In genomic region chr16:66127459-66128362, GRCh38 we compare ENCODE assay signal across 14 cellular contexts.
A peak's percentile ranks its signal among the peaks of the same experiment; 100 is the strongest.
DNase-seq lines count a peak whose midpoint lies in the region; ATAC-seq, FAIRE-seq and TF ChIP-seq lines count a peak whose summit lies in the region.
"Had no signal": no experiment of that assay in that cellular context is flagged by ENCODE, and none has a peak within 500 bp of the region (broad histone marks: within the 10 kb centered on the region; RNA-seq: fewer than 3 reads in every experiment).

No MANE protein-coding gene starts in this region.

- no peak overlapping the region for H3K27ac ChIP-seq in right cardiac atrium (ENCODE audit: low read length)
- no peak overlapping the region for H3K27ac ChIP-seq in psoas muscle
- H3K27ac ChIP-seq: uterus had no signal

- no peaks in the 10 kb centered on the region for H3K4me1 Mint-ChIP-seq in activated T-helper 17 cell treated with anti-CD3 and anti-CD28 coated beads, Interleukin-2, amount 50 U/mL, for 72 hours
- H3K4me1 Mint-ChIP-seq: activated CD4-positive, alpha-beta T cell treated with anti-CD3 and anti-CD28 coated beads, Interleukin-2, amount 10 ng/mL, durations not matched to agents 24 days and 14 days had no signal

- TF ChIP-seq CTCF in psoas muscle (IDR thresholded peaks at IDR 0.05) = no peak

- DNase-seq in GM12892 (ENCODE audit: insufficient read length) (no peak), UCSD-AML1 (lab: John Stamatoyannopoulos, UW; ENCODE audit: unreplicated experiment) (peak; percentile 35), right cardiac atrium (peak; percentile 55 to 75 (median 74)), psoas muscle (peak; percentile 21 to 64), OCI-M1 (lab: John Stamatoyannopoulos, UW) (no peak)
- DNase-seq: activated CD4-positive, alpha-beta T cell treated with anti-CD3 and anti-CD28 coated beads, Interleukin-2, amount 10 ng/mL, durations not matched to agents 24 days and 14 days; activated naive CD4-positive, alpha-beta T cell treated with Interleukin-2 at 50 U/mL for 16 hours; mucosa of descending colon; MV-4-11 had no signal

- H3K36me3 Mint-ChIP-seq in activated T-helper 17 cell treated with anti-CD3 and anti-CD28 coated beads, Interleukin-2, amount 50 U/mL, for 72 hours (ENCODE audit: low read depth) = no peaks in the 10 kb centered on the region

- H3K4me3 ChIP-seq in right cardiac atrium (ENCODE audit: low read length) = no peak overlapping the region
- no peak overlapping the region for H3K4me3 ChIP-seq in psoas muscle
- H3K4me3 ChIP-seq: mucosa of descending colon, uterus had no signal

- peak; percentile 44 for FAIRE-seq in GM12892 (lab: Jason Lieb, UNC)
- FAIRE-seq: colon had no signal

- TF ChIP-seq POLR2A in GM12892 (IDR thresholded peaks at IDR 0.05; ENCODE audit: low read depth, low read length) = no peak

- peak; percentile 70 to 89 for ATAC-seq in right cardiac atrium
- ATAC-seq in psoas muscle = no peak
- ATAC-seq in activated T-helper 17 cell treated with anti-CD3 and anti-CD28 coated beads, Interleukin-2, amount 50 U/mL, for 72 hours (replicated peaks) = no peak
- ATAC-seq in GM21529 (IDR thresholded peaks at IDR 0.05; ENCODE audit: unreplicated experiment) = no peak
- no peak for ATAC-seq in GM21825 (IDR thresholded peaks at IDR 0.05; ENCODE audit: unreplicated experiment)
- ATAC-seq: mucosa of descending colon had no signal

- 22% methylated on average over 26 of the region's 26 CpGs for WGBS in right cardiac atrium
- 42 to 55% (median 54%) methylated on average over 26 of the region's 26 CpGs for WGBS in psoas muscle, 3 donors

- H3K27ac Mint-ChIP-seq in activated T-helper 17 cell treated with anti-CD3 and anti-CD28 coated beads, Interleukin-2, amount 50 U/mL, for 72 hours = no peak overlapping the region
- H3K27ac Mint-ChIP-seq: activated CD4-positive, alpha-beta T cell treated with anti-CD3 and anti-CD28 coated beads, Interleukin-2, amount 10 ng/mL, durations not matched to agents 24 days and 14 days had no signal

- H3K27me3 ChIP-seq in right cardiac atrium (ENCODE audit: control insufficient read depth, insufficient read depth) (no peaks in the 10 kb centered on the region), psoas muscle (ENCODE audit: insufficient read depth in 3 of 3, low read length in 2 of 3) (peaks cover 0 to 10% (median 0%) of the 10 kb centered on the region in 3 donors)
- H3K27me3 ChIP-seq: uterus had no signal

- intact Hi-C loops in right cardiac atrium (cut with DNase I) = no loop called here
- intact Hi-C loops in psoas muscle (cut with DNase I) = loop anchor here in 1 of 2 donors (10.0 kb wide), 1 partner anchor 63 kb away; no protein-coding TSS in a partner anchor

- H3K36me3 ChIP-seq in psoas muscle (ENCODE audit: insufficient read depth in 1 of 2, low read depth in 1 of 2) = no peaks in the 10 kb centered on the region
- H3K36me3 ChIP-seq: uterus had no signal

- no peak overlapping the region for H3K4me3 Mint-ChIP-seq in activated T-helper 17 cell treated with anti-CD3 and anti-CD28 coated beads, Interleukin-2, amount 50 U/mL, for 72 hours
- H3K4me3 Mint-ChIP-seq: activated CD4-positive, alpha-beta T cell treated with anti-CD3 and anti-CD28 coated beads, Interleukin-2, amount 10 ng/mL, durations not matched to agents 24 days and 14 days had no signal

- H3K4me1 ChIP-seq in right cardiac atrium (ENCODE audit: control insufficient read depth, insufficient read depth, low read length) = peaks cover 6% of the 10 kb centered on the region
- no peaks in the 10 kb centered on the region for H3K4me1 ChIP-seq in psoas muscle
- H3K4me1 ChIP-seq: uterus had no signal

- H3K9me3 ChIP-seq in right cardiac atrium (ENCODE audit: control insufficient read depth, low read length) (no peaks in the 10 kb centered on the region), psoas muscle (no peaks in the 10 kb centered on the region)
- H3K9me3 ChIP-seq: mucosa of descending colon, uterus had no signal

- H3K27me3 Mint-ChIP-seq in activated T-helper 17 cell treated with anti-CD3 and anti-CD28 coated beads, Interleukin-2, amount 50 U/mL, for 72 hours = peaks cover 43% of the 10 kb centered on the region

- no peaks in the 10 kb centered on the region for H3K9me3 Mint-ChIP-seq in activated T-helper 17 cell treated with anti-CD3 and anti-CD28 coated beads, Interleukin-2, amount 50 U/mL, for 72 hours
- H3K9me3 Mint-ChIP-seq: activated CD4-positive, alpha-beta T cell treated with anti-CD3 and anti-CD28 coated beads, Interleukin-2, amount 10 ng/mL, durations not matched to agents 24 days and 14 days had no signal

Comparison
In these comparisons a context has a peak if more than half of its experiments do, and no peak if none do; other contexts are left out.
1. DNase-seq: peak in UCSD-AML1 (single experiment), right cardiac atrium (3 of 3) and psoas muscle (2 of 2); none in GM12892 (single experiment) and OCI-M1 (single experiment).
2. ATAC-seq: peak in right cardiac atrium (2 of 2); none in psoas muscle (0 of 4), activated T-helper 17 cell treated with anti-CD3 and anti-CD28 coated beads, Interleukin-2, amount 50 U/mL, for 72 hours (single experiment), GM21529 (single experiment) and GM21825 (single experiment).